In genomic region chr19:50387176-50387867, GRCh38 we compare ENCODE assay signal across 15 cellular contexts. TPM values are rescaled to one million over a fixed set of nuclear protein-coding genes. Genes with fewer than 3 reads are reported as not detected.
DNase-seq lines count a peak whose midpoint lies in the region; ATAC-seq and TF ChIP-seq lines count a peak whose summit lies in the region.
"Had no signal": no experiment of that assay in that cellular context is flagged by ENCODE, and none has a peak within 500 bp of the region (broad histone marks: within the 10 kb centered on the region; RNA-seq: fewer than 3 reads in every experiment).

No MANE protein-coding gene starts in this region.

- peak overlapping the region in 8 of 11 experiments; percentile 29 to 99 (median 98); a peak in 15 of 22 replicates for H3K4me2 ChIP-seq in BLaER1 treated with 17β-estradiol and CSF1 and Interleukin-3, amounts not matched to agents 10 nM and 100 nM

- peak overlapping the region; percentile 22 for H3K27ac Mint-ChIP-seq in activated naive CD8-positive, alpha-beta T cell

- 0 out of 20 replicates have a peak overlapping the region, but pooled peaks of 1 of the 10 experiments have one; percentile 1 for H3K4me3 ChIP-seq in BLaER1 treated with 17β-estradiol and CSF1 and Interleukin-3, amounts not matched to agents 10 nM and 100 nM
- no peak overlapping the region for H3K4me3 ChIP-seq in HEK293 (ENCODE audit: low read depth, low read length)
- H3K4me3 ChIP-seq: esophagus squamous epithelium, pancreas had no signal

- peaks cover 8% of the 10 kb centered on the region for H3K36me3 Mint-ChIP-seq in activated naive CD8-positive, alpha-beta T cell

- H3K27me3 ChIP-seq in BLaER1 treated with 17β-estradiol and CSF1 and Interleukin-3, amounts not matched to agents 10 nM and 100 nM: no peaks in the 10 kb centered on the region
- H3K27me3 ChIP-seq: esophagus squamous epithelium, pancreas had no signal

- H3K4me1 Mint-ChIP-seq in activated naive CD8-positive, alpha-beta T cell (ENCODE audit: low read depth): peaks cover 27% of the 10 kb centered on the region

- H3K4me1 ChIP-seq in BLaER1 treated with 17β-estradiol and CSF1 and Interleukin-3, amounts not matched to agents 10 nM and 100 nM: peaks cover 27 to 46% (median 36%) of the 10 kb centered on the region in 10 experiments
- H3K4me1 ChIP-seq in HEK293 (ENCODE audit: control insufficient read depth, insufficient read depth, low read length): 0 out of 2 replicates have a peak, but pooled peaks cover 2% of the 10 kb centered on the region

- H3K4me3 Mint-ChIP-seq in activated naive CD8-positive, alpha-beta T cell: peak overlapping the region; percentile 77

- no peaks in the 10 kb centered on the region for H3K27me3 Mint-ChIP-seq in activated naive CD8-positive, alpha-beta T cell

- no peaks in the 10 kb centered on the region for H3K9me3 Mint-ChIP-seq in activated naive CD8-positive, alpha-beta T cell (ENCODE audit: low read depth)

- peak; percentile 55 to 69 for DNase-seq in lung microvascular endothelial cell (ENCODE audit: low read depth in 2 of 2)
- no peak for DNase-seq in RPMI8226
- no peak for DNase-seq in NCI-H1417 treated with DMSO at 0.1 percent for 48 hours (lab: John Stamatoyannopoulos, UW)
- DNase-seq in activated CD4-positive, alpha-beta T cell treated with anti-CD3 and anti-CD28 coated beads for 1 hour: no peak
- DNase-seq: activated CD4-positive, alpha-beta T cell treated with anti-CD3 and anti-CD28 coated beads, Interleukin-2, amount 50 U/mL, for 48 hours; esophagus squamous epithelium; NCI-H2107; stimulated activated CD4-positive, alpha-beta T cell treated with anti-CD3 and anti-CD28 coated beads, Interleukin-4, amount 100 ng/mL, for 4 hours had no signal

- H3K36me3 ChIP-seq in BLaER1 treated with 17β-estradiol and CSF1 and Interleukin-3, amounts not matched to agents 10 nM and 100 nM: peaks cover 4 to 75% (median 69%) of the 10 kb centered on the region in 11 experiments
- H3K36me3 ChIP-seq in HEK293 (ENCODE audit: control insufficient read depth in 2 of 2, insufficient read depth in 1 of 2, low read length in 2 of 2): peaks cover 35 to 43% of the 10 kb centered on the region in 2 experiments

- H3K27ac ChIP-seq in BLaER1 treated with 17β-estradiol and CSF1 and Interleukin-3, amounts not matched to agents 10 nM and 100 nM: peak overlapping the region in 9 of 11 experiments; percentile 22 to 94 (median 36); a peak in 17 of 22 replicates
- 0 out of 2 replicates have a peak overlapping the region, but pooled peaks have one; percentile 22 for H3K27ac ChIP-seq in HEK293 (ENCODE audit: extremely low read depth, low read depth, low read length)
- H3K27ac ChIP-seq: pancreas had no signal

- ATAC-seq in GM18858 (IDR thresholded peaks at IDR 0.05; ENCODE audit: unreplicated experiment): no peak
- ATAC-seq: pancreas had no signal

- peaks cover 0 to 62% (median 44%) of the 10 kb centered on the region in 11 experiments; a peak in 19 of 22 replicates for H4K20me1 ChIP-seq in BLaER1 treated with 17β-estradiol and CSF1 and Interleukin-3, amounts not matched to agents 10 nM and 100 nM

- H3K9me3 ChIP-seq in BLaER1 treated with 17β-estradiol and CSF1 and Interleukin-3, amounts not matched to agents 10 nM and 100 nM (replicated peaks in 1 of 11): peaks cover 0 to 31% (median 27%) of the 10 kb centered on the region in 11 experiments; a peak in 17 of 22 replicates
- H3K9me3 ChIP-seq in HEK293 (ENCODE audit: control insufficient read depth, insufficient read depth, low read depth, low read length): no peaks in the 10 kb centered on the region
- H3K9me3 ChIP-seq: esophagus squamous epithelium, pancreas had no signal

- CTCF ChIA-PET in HEK293 (lab: Yijun Ruan, JAX): interaction anchor here (0.5 to 1.8 kb wide), 5 partner anchors 28 to 817 kb away, joined by 3 to 5 read pairs (median 3); no protein-coding TSS in a partner anchor

- POLR2A ChIA-PET in HEK293 (lab: Yijun Ruan, JAX): no interaction called here

- TF ChIP-seq CTCF in HEK293 (tag by site-specific recombination; IDR thresholded peaks at IDR 0.05): no peak

- H3K9ac ChIP-seq in BLaER1 treated with 17β-estradiol and CSF1 and Interleukin-3, amounts not matched to agents 10 nM and 100 nM: peak overlapping the region; percentile 2 to 90 (median 57); a peak in 18 of 22 replicates

TF ChIP-seq in HEK293, 187 proteins besides CTCF, POLR2A, EP300 and RAD21:
- peak; percentile 25; the same call in 1 of the 2 replicates for TF ChIP-seq ATF2 (tag by site-specific recombination; IDR thresholded peaks at IDR 0.05; ENCODE audit: low read depth)
- no peak for TF ChIP-seq MEIS1 (CRISPR knock-in tag; IDR thresholded peaks at IDR 0.05; ENCODE audit: borderline replicate concordance)

RNA-seq across cellular contexts. Expression of gene POLD1, which starts 3.2 kb away (rescaled TPM):
- 38.1 and 39.5 TPM in 2 replicates for total RNA-seq in lung microvascular endothelial cell

RNA-seq across cellular contexts. Expression of gene NR1H2, which starts 11.1 kb away (rescaled TPM):
- total RNA-seq in lung microvascular endothelial cell: 35.5 and 66.7 TPM in 2 replicates

RNA-seq across cellular contexts. Expression of gene NAPSA, which starts 21.9 kb away (rescaled TPM):
- under 0.01 TPM in 1 of 2 replicates, not detected in the other for total RNA-seq in lung microvascular endothelial cell
- total RNA-seq: RPMI7951 had no signal

RNA-seq across cellular contexts. Expression of gene SPIB, which starts 31.4 kb away (rescaled TPM):
- total RNA-seq in lung microvascular endothelial cell: not detected in 2 replicates
- total RNA-seq: kidney epithelial cell, RPMI7951 had no signal

RNA-seq across cellular contexts. Expression of gene MYBPC2, which starts 45.4 kb away (rescaled TPM):
- not detected in 2 replicates for total RNA-seq in lung microvascular endothelial cell
- total RNA-seq: RPMI7951 had no signal

Comparison
In these comparisons a context has a peak if more than half of its experiments do, and no peak if none do; other contexts are left out.
1. DNase-seq: peak in lung microvascular endothelial cell (2 of 2); none in RPMI8226 (single experiment), NCI-H1417 treated with DMSO at 0.1 percent for 48 hours (single experiment) and activated CD4-positive, alpha-beta T cell treated with anti-CD3 and anti-CD28 coated beads for 1 hour (single experiment).